29 cellular contexts compared by ENCODE assay signal in genomic region chr4:64643841-64644240, GRCh38.
"Had no signal": no experiment of that assay in that cellular context is flagged by ENCODE, and none has a peak within 500 bp of the region (broad histone marks: within the 10 kb centered on the region; RNA-seq: fewer than 3 reads in every experiment).

No MANE protein-coding gene starts in this region.

- FAIRE-seq: endometrium, islet of Langerhans, keratinocyte had no signal

- H3K9me3 Mint-ChIP-seq: dendritic cell treated with granulocyte-macrophage colony-stimulating factor and Interleukin-4, amounts not matched to agents 40 ng/mL and 50 ng/mL, for 4 days had no signal

- H3K27me3 ChIP-seq: colonic mucosa, esophagus squamous epithelium, gastrocnemius medialis, heart right ventricle, left lung had no signal

- H3K4me3 ChIP-seq: colonic mucosa, esophagus squamous epithelium, gastrocnemius medialis, heart right ventricle, left lung, lung had no signal

- H3K4me1 ChIP-seq: colonic mucosa, esophagus squamous epithelium, gastrocnemius medialis, heart right ventricle, left lung had no signal

- ATAC-seq: effector memory CD8-positive, alpha-beta T cell; esophagus mucosa; gastrocnemius medialis; heart right ventricle; left cardiac atrium; left lung; left ventricle myocardium superior; naive thymus-derived CD4-positive, alpha-beta T cell had no signal

- H3K27ac Mint-ChIP-seq: dendritic cell treated with granulocyte-macrophage colony-stimulating factor and Interleukin-4, amounts not matched to agents 40 ng/mL and 50 ng/mL, for 4 days; effector memory CD8-positive, alpha-beta T cell; endodermal cell; memory B cell; naive thymus-derived CD4-positive, alpha-beta T cell had no signal

- H3K4me1 Mint-ChIP-seq: endodermal cell; memory B cell; naive thymus-derived CD4-positive, alpha-beta T cell had no signal

- H3K9me3 ChIP-seq: colonic mucosa, esophagus squamous epithelium, gastrocnemius medialis, left lung had no signal

- H3K36me3 Mint-ChIP-seq: memory B cell; naive thymus-derived CD4-positive, alpha-beta T cell had no signal

- H3K4me3 Mint-ChIP-seq: dendritic cell treated with granulocyte-macrophage colony-stimulating factor and Interleukin-4, amounts not matched to agents 40 ng/mL and 50 ng/mL, for 4 days; effector memory CD8-positive, alpha-beta T cell; endodermal cell; memory B cell; naive thymus-derived CD4-positive, alpha-beta T cell had no signal

- H3K27ac ChIP-seq: colonic mucosa, epithelial cell of prostate, esophagus squamous epithelium, gastrocnemius medialis, heart right ventricle, left lung had no signal

- H3K27me3 Mint-ChIP-seq: dendritic cell treated with granulocyte-macrophage colony-stimulating factor and Interleukin-4, amounts not matched to agents 40 ng/mL and 50 ng/mL, for 4 days; effector memory CD8-positive, alpha-beta T cell; memory B cell; naive thymus-derived CD4-positive, alpha-beta T cell had no signal

- H3K36me3 ChIP-seq: colonic mucosa, esophagus squamous epithelium, gastrocnemius medialis, heart right ventricle, left lung had no signal

- DNase-seq: colonic mucosa; cortex of kidney; effector CD8-positive, alpha-beta T cell; effector memory CD8-positive, alpha-beta T cell; endodermal cell; erythroblast; esophagus squamous epithelium; foreskin fibroblast; foreskin melanocyte; gastrocnemius medialis; glutamatergic neuron; head of caudate nucleus; heart right ventricle; hippocampal formation; left cardiac atrium; left lung; left ventricle myocardium superior; mammary epithelial cell; mesendoderm; midbrain; naive thymus-derived CD4-positive, alpha-beta T cell had no signal
